ENCODE assay signal across 11 cellular contexts in genomic region chr1:160494620-160495019, GRCh38. TPM values are rescaled to one million over a fixed set of nuclear protein-coding genes. Genes with fewer than 3 reads are reported as not detected.
A peak's percentile ranks its signal among the peaks of the same experiment; 100 is the strongest.
DNase-seq lines count a peak whose midpoint lies in the region; ATAC-seq and TF ChIP-seq lines count a peak whose summit lies in the region.
"Had no signal": no experiment of that assay in that cellular context is flagged by ENCODE, and none has a peak within 500 bp of the region (broad histone marks: within the 10 kb centered on the region; RNA-seq: fewer than 3 reads in every experiment).

No MANE protein-coding gene starts in this region.

- POLR2A ChIA-PET in BJ (lab: Charles Lee) (no interaction called here), RWPE1 (lab: Yijun Ruan, JAX; ENCODE audit: low non-redundant PET) (no interaction called here)

- ATAC-seq in SK-N-SH treated with all-trans-retinoic acid at 6 μM for 48 hours, result peak; percentile 81

- no peak overlapping the region for H3K4me3 ChIP-seq in BJ (ENCODE audit: low read depth, low read length)
- H3K4me3 ChIP-seq: SJSA1, tibial nerve had no signal

- in situ Hi-C loops in GM13977 (cut with MboI; ENCODE audit: low pct_unique_long_range_greater_than_20kb, low sequenced_read_pairs, unreplicated experiment), result no loop called here

- H3K36me3 ChIP-seq in BJ (ENCODE audit: control insufficient read depth, insufficient read depth, low read length), result no peaks in the 10 kb centered on the region
- H3K36me3 ChIP-seq: SJSA1, tibial nerve had no signal

- peak overlapping the region in 5 of 6 donors; percentile 56 to 80 (median 77) for H3K27ac Mint-ChIP-seq in immature natural killer cell

- H3K9me3 Mint-ChIP-seq in immature natural killer cell, result peaks cover 0 to under 1% (median 0%) of the 10 kb centered on the region in 6 donors

- no peaks in the 10 kb centered on the region for H3K27me3 Mint-ChIP-seq in immature natural killer cell (ENCODE audit: low read depth in 3 of 3)

- H3K4me1 Mint-ChIP-seq in immature natural killer cell, result peaks cover 43 to 62% of the 10 kb centered on the region in 2 donors

- H3K4me3 Mint-ChIP-seq in immature natural killer cell, result no peak overlapping the region

- TF ChIP-seq CTCF in BJ (IDR thresholded peaks at IDR 0.05; ENCODE audit: insufficient read depth, low read depth, low read length), result peak; percentile 33
- TF ChIP-seq CTCF in GM13977 (IDR thresholded peaks at IDR 0.05; ENCODE audit: extremely low read depth, insufficient read depth, missing control alignments), result peak; percentile 18
- no peak for TF ChIP-seq CTCF in RWPE1 (conservative IDR thresholded peaks at IDR 0.05; ENCODE audit: low read depth)

- no peaks in the 10 kb centered on the region for H3K27me3 ChIP-seq in BJ (ENCODE audit: control insufficient read depth, insufficient read depth, low read length)
- H3K27me3 ChIP-seq: SJSA1, tibial nerve had no signal

- H3K36me3 Mint-ChIP-seq in immature natural killer cell, result peaks cover 30 to 46% (median 36%) of the 10 kb centered on the region in 3 donors

- no peak overlapping the region for H3K27ac ChIP-seq in RWPE1
- H3K27ac ChIP-seq: SJSA1, tibial nerve had no signal

- CTCF ChIA-PET in BJ (lab: Yijun Ruan, JAX), result no interaction called here
- CTCF ChIA-PET in RWPE1 (lab: Yijun Ruan, JAX), result interaction anchor here (0.7 kb wide), 1 partner anchor 215 kb away, joined by 3 read pairs; no protein-coding TSS in a partner anchor

- DNase-seq in BJ (ENCODE audit: low read depth) (no peak), GM13977 (ENCODE audit: low spot score) (no peak), immature natural killer cell (no peak), NCI-H748 (lab: John Stamatoyannopoulos, UW; ENCODE audit: unreplicated experiment) (no peak), NOMO-1 treated with dmso at 0.1 percent for 144 hours (lab: John Stamatoyannopoulos, UW; ENCODE audit: unreplicated experiment) (no peak), RWPE1 (ENCODE audit: low spot score) (no peak)
- no peak for DNase-seq in stimulated activated CD4-positive, alpha-beta T cell treated with anti-CD3 and anti-CD28 coated beads, Interleukin-4, amount 100 ng/mL, for 24 hours
- DNase-seq: NCI-H1048 had no signal

TF ChIP-seq in SK-N-SH treated with all-trans-retinoic acid at 6 μM for 48 hours, 23 proteins besides CTCF, POLR2A, EP300 and RAD21:
- no peak for TF ChIP-seq CREB5 (CRISPR knock-in tag; IDR thresholded peaks at IDR 0.05; ENCODE audit: low read depth)
- no peak for TF ChIP-seq CSDC2 (CRISPR knock-in tag; IDR thresholded peaks at IDR 0.05)
- TF ChIP-seq BACH2 (CRISPR knock-in tag; IDR thresholded peaks at IDR 0.05; ENCODE audit: borderline replicate concordance), result no peak
- TF ChIP-seq TOX (CRISPR knock-in tag; IDR thresholded peaks at IDR 0.05; ENCODE audit: borderline replicate concordance), result no peak
- TF ChIP-seq ZFP30 (CRISPR knock-in tag; IDR thresholded peaks at IDR 0.05), result no peak
- no peak for TF ChIP-seq POU6F1 (CRISPR knock-in tag; IDR thresholded peaks at IDR 0.05; ENCODE audit: borderline replicate concordance, low read depth)
- no peak for TF ChIP-seq ZNF8 (CRISPR knock-in tag; IDR thresholded peaks at IDR 0.05)
- TF ChIP-seq ESRRG (CRISPR knock-in tag; IDR thresholded peaks at IDR 0.05), result no peak
- TF ChIP-seq PPARA (CRISPR knock-in tag; IDR thresholded peaks at IDR 0.05; ENCODE audit: borderline replicate concordance), result no peak
- no peak for TF ChIP-seq GLIS3 (CRISPR knock-in tag; IDR thresholded peaks at IDR 0.05)
- no peak for TF ChIP-seq ZNF565 (CRISPR knock-in tag; conservative IDR thresholded peaks at IDR 0.05; ENCODE audit: low read depth)
- no peak for TF ChIP-seq TCF4 (CRISPR knock-in tag; IDR thresholded peaks at IDR 0.05; ENCODE audit: borderline replicate concordance)
- no peak for TF ChIP-seq OSR1 (CRISPR knock-in tag; IDR thresholded peaks at IDR 0.05)
- TF ChIP-seq ARNTL (CRISPR knock-in tag; IDR thresholded peaks at IDR 0.05; ENCODE audit: borderline replicate concordance, low read depth), result no peak
- no peak for TF ChIP-seq ZNF70 (CRISPR knock-in tag; IDR thresholded peaks at IDR 0.05)
- no peak for TF ChIP-seq PATZ1 (CRISPR knock-in tag; IDR thresholded peaks at IDR 0.05; ENCODE audit: borderline replicate concordance)
TF ChIP-seq in SK-N-SH treated with all-trans-retinoic acid at 6 μM for 48 hours: peak in this region for 0.

RNA-seq across cellular contexts. Expression of gene SLAMF6, which starts 28.4 kb away (rescaled TPM):
- polyA plus RNA-seq in BJ (2011; rRNA removed) (not detected in 2 replicates), immature natural killer cell (100 to 1,000 TPM; 105 to 210 (median 125) TPM)
- polyA minus RNA-seq in BJ (2011; rRNA and poly(A)+ RNA removed), result not detected in 2 replicates

Comparison
In these comparisons a context has a peak if more than half of its experiments do, and no peak if none do; other contexts are left out.
1. RNA of gene SLAMF6, which starts 28.4 kb away (polyA plus RNA-seq): 105 to 210 TPM in immature natural killer cell; not detected in BJ; every median in the first group is over 100 times any median in the second.